In genomic region chr1:173042806-173043205, GRCh38 we compare ENCODE assay signal across 23 cellular contexts. TPM values are rescaled to one million over a fixed set of nuclear protein-coding genes. Genes with fewer than 3 reads are reported as not detected.
DNase-seq lines count a peak whose midpoint lies in the region; ATAC-seq, FAIRE-seq and TF ChIP-seq lines count a peak whose summit lies in the region.
"Had no signal": no experiment of that assay in that cellular context is flagged by ENCODE, and none has a peak within 500 bp of the region (broad histone marks: within the 10 kb centered on the region; RNA-seq: fewer than 3 reads in every experiment).

No MANE protein-coding gene starts in this region.

- no peak overlapping the region for H3K4me3 ChIP-seq in bronchial epithelial cell (ENCODE audit: low read depth, low read length)
- no peak overlapping the region for H3K4me3 ChIP-seq in mesendoderm (ENCODE audit: low read length)
- H3K4me3 ChIP-seq: ovary had no signal

- FAIRE-seq in bronchial epithelial cell (lab: Jason Lieb, UNC), result peak; percentile 40

- BruUV-seq in Calu3 (replicated peaks; lab: Mats Ljungman, UMichigan), result no TSS peak

- H3K36me3 Mint-ChIP-seq in Calu3 (ENCODE audit: insufficient read depth, unreplicated experiment), result peaks cover 4% of the 10 kb centered on the region
- H3K36me3 Mint-ChIP-seq: brain, type B pancreatic cell, WTC11 had no signal

- no peak overlapping the region for H2BK15ac ChIP-seq in mesendoderm (replicated peaks; ENCODE audit: low read depth)

- no peak overlapping the region for H4K5ac ChIP-seq in mesendoderm (ENCODE audit: low read length)

- H4K8ac ChIP-seq in mesendoderm (ENCODE audit: low read depth, low read length), result no peak overlapping the region

- no peak overlapping the region for H3K4ac ChIP-seq in mesendoderm (ENCODE audit: low read depth, low read length)

- H3K27me3 ChIP-seq in bronchial epithelial cell (ENCODE audit: control insufficient read depth, insufficient read depth, low read length), result no peaks in the 10 kb centered on the region
- no peaks in the 10 kb centered on the region for H3K27me3 ChIP-seq in mesendoderm (ENCODE audit: insufficient read depth, low read length, poor library complexity)
- H3K27me3 ChIP-seq: ovary had no signal

- H2BK120ac ChIP-seq in mesendoderm (ENCODE audit: low read depth, low read length), result no peak overlapping the region

- peak overlapping the region; percentile 74 for H3K27ac Mint-ChIP-seq in Calu3 (ENCODE audit: unreplicated experiment)
- H3K27ac Mint-ChIP-seq: activated CD8-positive, alpha-beta T cell treated with anti-CD3 and anti-CD28 coated beads for 36 hours; brain; CD8-positive, alpha-beta memory T cell; dendritic cell treated with granulocyte-macrophage colony-stimulating factor and Interleukin-4, amounts not matched to agents 40 ng/mL and 50 ng/mL, for 4 days; stimulated activated naive CD8-positive, alpha-beta T cell treated with anti-CD3 and anti-CD28 coated beads, Interleukin-15, amount 100 ng/mL, for 72 hours; type B pancreatic cell; WTC11 had no signal

- H3K23ac ChIP-seq in mesendoderm (ENCODE audit: low read length), result no peak overlapping the region

- DNase-seq in Calu3 (peak; percentile 29), M059J (ENCODE audit: low read depth) (peak; percentile 46), bronchial epithelial cell (ENCODE audit: low read depth) (peak; percentile 55), mesendoderm (peak; percentile 35), SKM-1 (lab: John Stamatoyannopoulos, UW; ENCODE audit: unreplicated experiment) (no peak), NCI-H226 (no peak), AML-193 (lab: John Stamatoyannopoulos, UW) (no peak)
- DNase-seq: activated CD8-positive, alpha-beta T cell treated with anti-CD3 and anti-CD28 coated beads for 36 hours; activated naive CD4-positive, alpha-beta T cell treated with anti-CD3 and anti-CD28 coated beads, Interleukin-2, amount 50 U/mL, for 16 hours; activated T-cell treated with anti-CD3 and anti-CD28 coated beads, Interleukin-2, amount 50 U/mL, for 4 hours; CD8-positive, alpha-beta memory T cell; GDM1; ovary; stimulated activated CD4-positive, alpha-beta T cell treated with anti-CD3 and anti-CD28 coated beads, Interleukin-2, amount 100 ng/mL, for 24 hours; stimulated activated naive CD8-positive, alpha-beta T cell treated with anti-CD3 and anti-CD28 coated beads, Interleukin-15, amount 100 ng/mL, for 72 hours had no signal

- no peaks in the 10 kb centered on the region for H3K4me1 ChIP-seq in mesendoderm (ENCODE audit: control insufficient read depth, low read depth, low read length)

- H3K9ac ChIP-seq in mesendoderm (ENCODE audit: low read length), result no peak overlapping the region

- no peaks in the 10 kb centered on the region for H3K79me1 ChIP-seq in mesendoderm (ENCODE audit: low read length)

- no peaks in the 10 kb centered on the region for H3K9me3 Mint-ChIP-seq in Calu3 (ENCODE audit: low read depth, unreplicated experiment)
- H3K9me3 Mint-ChIP-seq: activated CD8-positive, alpha-beta T cell treated with anti-CD3 and anti-CD28 coated beads for 36 hours; activated T-cell treated with anti-CD3 and anti-CD28 coated beads, Interleukin-2, amount 50 U/mL, for 4 hours; brain; CD8-positive, alpha-beta memory T cell; dendritic cell treated with granulocyte-macrophage colony-stimulating factor and Interleukin-4, amounts not matched to agents 40 ng/mL and 50 ng/mL, for 4 days; stimulated activated naive CD8-positive, alpha-beta T cell treated with anti-CD3 and anti-CD28 coated beads, Interleukin-15, amount 100 ng/mL, for 72 hours; type B pancreatic cell; WTC11 had no signal

- WGBS in mesendoderm (ENCODE audit: extremely low coverage, insufficient coverage, low lambda C conversion rate), result no CpG with 5 or more reads among the region's 3 CpGs

- no peak overlapping the region for H3K18ac ChIP-seq in mesendoderm (ENCODE audit: low read length)

- no peak for ATAC-seq in HG03571 (IDR thresholded peaks at IDR 0.05; ENCODE audit: unreplicated experiment)
- ATAC-seq: activated CD8-positive, alpha-beta T cell treated with anti-CD3 and anti-CD28 coated beads for 36 hours; activated T-cell treated with anti-CD3 and anti-CD28 coated beads, Interleukin-2, amount 50 U/mL, for 4 hours; WTC11 had no signal

- no peak overlapping the region for H2BK5ac ChIP-seq in mesendoderm (ENCODE audit: low read length)

- intact Hi-C loops in Calu3 (cut with micrococcal nuclease; ENCODE audit: unreplicated experiment), result no loop called here

- no peak overlapping the region for H3K4me2 ChIP-seq in mesendoderm (ENCODE audit: low read length)

- no peaks in the 10 kb centered on the region for H3K79me2 ChIP-seq in mesendoderm (ENCODE audit: control insufficient read depth, insufficient read depth, low read length)

- H3K4me1 Mint-ChIP-seq in Calu3 (ENCODE audit: low read depth, unreplicated experiment), result peaks cover 19% of the 10 kb centered on the region
- H3K4me1 Mint-ChIP-seq: brain had no signal

- peak overlapping the region; percentile 20 for H3K4me3 Mint-ChIP-seq in Calu3 (ENCODE audit: low read depth, unreplicated experiment)
- H3K4me3 Mint-ChIP-seq: activated CD8-positive, alpha-beta T cell treated with anti-CD3 and anti-CD28 coated beads for 36 hours; activated T-cell treated with anti-CD3 and anti-CD28 coated beads, Interleukin-2, amount 50 U/mL, for 4 hours; brain; CD8-positive, alpha-beta memory T cell; dendritic cell treated with granulocyte-macrophage colony-stimulating factor and Interleukin-4, amounts not matched to agents 40 ng/mL and 50 ng/mL, for 4 days; stimulated activated naive CD8-positive, alpha-beta T cell treated with anti-CD3 and anti-CD28 coated beads, Interleukin-15, amount 100 ng/mL, for 72 hours; type B pancreatic cell; WTC11 had no signal

- no peaks in the 10 kb centered on the region for H3K27me3 Mint-ChIP-seq in Calu3 (ENCODE audit: unreplicated experiment)
- H3K27me3 Mint-ChIP-seq: activated CD8-positive, alpha-beta T cell treated with anti-CD3 and anti-CD28 coated beads for 36 hours; brain; dendritic cell treated with granulocyte-macrophage colony-stimulating factor and Interleukin-4, amounts not matched to agents 40 ng/mL and 50 ng/mL, for 4 days; stimulated activated naive CD8-positive, alpha-beta T cell treated with anti-CD3 and anti-CD28 coated beads, Interleukin-15, amount 100 ng/mL, for 72 hours; type B pancreatic cell had no signal

- H3K36me3 ChIP-seq in bronchial epithelial cell (ENCODE audit: control insufficient read depth, insufficient read depth, low read length), result no peaks in the 10 kb centered on the region
- H3K36me3 ChIP-seq in mesendoderm (ENCODE audit: control insufficient read depth, insufficient read depth, low read length), result no peaks in the 10 kb centered on the region
- H3K36me3 ChIP-seq: ovary had no signal

- H3K27ac ChIP-seq in mesendoderm (ENCODE audit: low read depth, low read length), result no peak overlapping the region
- H3K27ac ChIP-seq: ovary had no signal

- no peak overlapping the region for H3K56ac ChIP-seq in mesendoderm (ENCODE audit: low read length)

- CTCF ChIA-PET in Calu3 (lab: Charles Lee), result interaction anchor here (1.1 to 1.5 kb wide), 3 partner anchors 10 to 217 kb away, joined by 3 read pairs; no protein-coding TSS in a partner anchor

- no peak overlapping the region for H2AK5ac ChIP-seq in mesendoderm (ENCODE audit: low read length)

- TF ChIP-seq CTCF in Calu3 (IDR thresholded peaks at IDR 0.05; ENCODE audit: unreplicated experiment), result no peak
- no peak for TF ChIP-seq CTCF in bronchial epithelial cell (IDR thresholded peaks at IDR 0.05; ENCODE audit: insufficient read depth, low read length, severe bottlenecking)

RNA-seq across cellular contexts. Expression of gene TNFSF18, which starts 7.9 kb away (rescaled TPM):
- total RNA-seq in Calu3 (2022) (not detected in 2 replicates), bronchial epithelial cell (not detected in 2 replicates)
- total RNA-seq in M059J (2014; rRNA removed; shearing (Covaris generic)), result 11.5 and 14.2 TPM in 2 replicates
- not detected for polyA plus RNA-seq in mesendoderm (2013, experiment 1 of 2)
- 0.01 TPM for polyA plus RNA-seq in mesendoderm (2013, experiment 2 of 2)
- total RNA-seq: activated CD8-positive, alpha-beta T cell treated with anti-CD3 and anti-CD28 coated beads for 36 hours; activated T-cell treated with anti-CD3 and anti-CD28 coated beads, Interleukin-2, amount 50 U/mL, for 4 hours; CD8-positive, alpha-beta memory T cell; epithelial cell of proximal tubule; T-helper 1 cell treated with Interleukin-12 subunit alpha and Interleukin-12 subunit beta and Interleukin-4 antibody, amounts not matched to agents 30 ng/mL and 1 ng/mL, for 36 hours; WTC11 had no signal
- polyA plus RNA-seq: CD8-positive, alpha-beta memory T cell; liver; ovary had no signal

Comparison
In these comparisons a context has a peak if more than half of its experiments do, and no peak if none do; other contexts are left out.
1. DNase-seq: peak in Calu3 (single experiment), M059J (single experiment), bronchial epithelial cell (single experiment) and mesendoderm (single experiment); none in SKM-1 (single experiment), NCI-H226 (single experiment) and AML-193 (0 of 2).
2. RNA of gene TNFSF18, which starts 7.9 kb away (total RNA-seq): 11.5 to 14.2 TPM in M059J; not detected in Calu3 and not detected in bronchial epithelial cell; every median in the first group is over 10 times any median in the second.